ENCODE assay signal across 8 cellular contexts in genomic region chr1:206356310-206356709, GRCh38.
DNase-seq lines count a peak whose midpoint lies in the region; ATAC-seq and TF ChIP-seq lines count a peak whose summit lies in the region.
"Not testable (repeated sequence)": the region's sequence is repeated elsewhere in the genome, so short reads cannot be mapped to it uniquely, and the experiment has no call there.

No MANE protein-coding gene starts in this region.

- not testable (repeated sequence) for H3K9ac ChIP-seq in smooth muscle cell (ENCODE audit: low read depth)

- DNase-seq in EL (peak; percentile 51), cardiac fibroblast (ENCODE audit: low read depth in 2 of 2) (peak; percentile 36 to 62), glomerular visceral epithelial cell (ENCODE audit: extremely low spot score) (peak; percentile 31)
- DNase-seq in RWPE2 (ENCODE audit: low spot score); activated T-cell treated with anti-CD3 and anti-CD28 coated beads, Interleukin-2, amount 50 U/mL, for 4 hours; smooth muscle cell (lab: John Stamatoyannopoulos, UW; ENCODE audit: unreplicated experiment): not testable (repeated sequence)

- not testable (repeated sequence) for H3K36me3 Mint-ChIP-seq in activated T-cell treated with anti-CD3 and anti-CD28 coated beads, Interleukin-2, amount 50 U/mL, for 4 hours (ENCODE audit: insufficient read depth)

- not testable (repeated sequence) for H3F3A ChIP-seq in smooth muscle cell (ENCODE audit: low read depth)

- H3K4me1 ChIP-seq in RWPE2 (ENCODE audit: insufficient read depth, poor library complexity, severe bottlenecking); smooth muscle cell (ENCODE audit: low read depth): not testable (repeated sequence)

- H3K79me2 ChIP-seq in smooth muscle cell (ENCODE audit: low read depth) = not testable (repeated sequence)

- H3K4me2 ChIP-seq in smooth muscle cell = not testable (repeated sequence)

- H2AFZ ChIP-seq in smooth muscle cell (ENCODE audit: low read depth) = not testable (repeated sequence)

- not testable (repeated sequence) for H3K27me3 Mint-ChIP-seq in activated T-cell treated with anti-CD3 and anti-CD28 coated beads, Interleukin-2, amount 50 U/mL, for 4 hours (ENCODE audit: low read depth)

- H3K36me3 ChIP-seq in RWPE2 (ENCODE audit: low read depth); smooth muscle cell (ENCODE audit: low read depth): not testable (repeated sequence)

- not testable (repeated sequence) for H3K27me3 ChIP-seq in RWPE2 (ENCODE audit: insufficient read depth, poor library complexity, severe bottlenecking); smooth muscle cell (ENCODE audit: low read depth)

- ATAC-seq in GM21619 (IDR thresholded peaks at IDR 0.05; ENCODE audit: unreplicated experiment) = peak; percentile 62
- ATAC-seq in HG03520 (IDR thresholded peaks at IDR 0.05; ENCODE audit: unreplicated experiment) = peak; percentile 63
- peak; percentile 75 for ATAC-seq in RWPE2 (ENCODE audit: low read depth)
- ATAC-seq in activated T-cell treated with anti-CD3 and anti-CD28 coated beads, Interleukin-2, amount 50 U/mL, for 4 hours = peak; percentile 86 to 87

- H3K9me3 Mint-ChIP-seq in activated T-cell treated with anti-CD3 and anti-CD28 coated beads, Interleukin-2, amount 50 U/mL, for 4 hours = not testable (repeated sequence)

- H3K4me3 ChIP-seq in RWPE2 (ENCODE audit: severe bottlenecking); cardiac fibroblast (replicated peaks in 1 of 2; ENCODE audit: low read depth in 2 of 2, low read length in 2 of 2); smooth muscle cell: not testable (repeated sequence)

- H3K27ac ChIP-seq in RWPE2 (ENCODE audit: poor library complexity, severe bottlenecking) = not testable (repeated sequence)
- H3K27ac ChIP-seq in smooth muscle cell (ENCODE audit: low read depth) = peak overlapping the region; percentile 56

- not testable (repeated sequence) for H3K4me3 Mint-ChIP-seq in activated T-cell treated with anti-CD3 and anti-CD28 coated beads, Interleukin-2, amount 50 U/mL, for 4 hours

- not testable (repeated sequence) for H3K9me3 ChIP-seq in RWPE2 (ENCODE audit: severe bottlenecking); smooth muscle cell (replicated peaks; ENCODE audit: low read depth)

- TF ChIP-seq CTCF in RWPE2 (IDR thresholded peaks at IDR 0.05; ENCODE audit: poor library complexity, severe bottlenecking); cardiac fibroblast (IDR thresholded peaks at IDR 0.05; ENCODE audit: low read depth, low read length); smooth muscle cell (IDR thresholded peaks at IDR 0.05; ENCODE audit: borderline replicate concordance, insufficient read depth, poor library complexity, severe bottlenecking): not testable (repeated sequence)

- H3K4me1 Mint-ChIP-seq in activated T-cell treated with anti-CD3 and anti-CD28 coated beads, Interleukin-2, amount 50 U/mL, for 4 hours (ENCODE audit: low read depth) = not testable (repeated sequence)

- not testable (repeated sequence) for H4K20me1 ChIP-seq in smooth muscle cell (ENCODE audit: low read depth)
